22 cellular contexts compared by ENCODE assay signal in the genomic region with DNA sequence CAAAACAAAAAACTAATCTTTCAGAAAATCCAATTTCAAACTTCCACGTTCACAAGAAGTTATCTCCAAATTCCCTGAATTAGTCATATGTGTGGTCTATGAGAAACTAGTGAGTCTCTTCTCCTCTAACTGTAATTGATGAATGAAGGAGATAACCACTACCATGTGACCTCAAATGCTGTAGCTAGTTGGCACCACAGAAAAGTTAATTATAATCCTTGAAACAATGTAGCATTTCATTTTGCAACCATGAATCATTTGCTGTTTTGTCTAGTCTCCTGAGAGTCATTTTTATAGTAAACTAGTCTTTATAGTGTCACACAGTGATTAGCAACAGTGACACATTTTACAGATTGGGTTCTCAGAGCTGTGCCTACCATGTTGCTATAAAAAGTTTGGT.
DNase-seq lines count a peak whose midpoint lies in the region; ATAC-seq, FAIRE-seq and TF ChIP-seq lines count a peak whose summit lies in the region.
"Had no signal": no experiment of that assay in that cellular context is flagged by ENCODE, and none has a peak within 500 bp of the region (broad histone marks: within the 10 kb centered on the region; RNA-seq: fewer than 3 reads in every experiment).

No MANE protein-coding gene starts in this region.

- no peak for TF ChIP-seq POLR2A in body of pancreas (IDR thresholded peaks at IDR 0.05)

- no peaks in the 10 kb centered on the region for H3K36me3 ChIP-seq in bronchial epithelial cell (ENCODE audit: control insufficient read depth, insufficient read depth, low read length)
- H3K36me3 ChIP-seq in body of pancreas (replicated peaks in 1 of 2; ENCODE audit: insufficient read depth in 1 of 2, low read depth in 2 of 2), result no peaks in the 10 kb centered on the region
- H3K36me3 ChIP-seq: ovary, right lobe of liver, uterus had no signal

- WGBS in body of pancreas, 2 donors, result 9 to 17% methylated on average over 1 of the region's 1 CpG

- no peak overlapping the region for H3K27ac ChIP-seq in body of pancreas
- H3K27ac ChIP-seq: ovary, right lobe of liver, uterus had no signal

- ATAC-seq in GM18861 (IDR thresholded peaks at IDR 0.05; ENCODE audit: unreplicated experiment), result peak; percentile 58
- ATAC-seq in GM21367 (IDR thresholded peaks at IDR 0.05; ENCODE audit: unreplicated experiment), result no peak
- ATAC-seq in body of pancreas, result no peak
- ATAC-seq: activated CD8-positive, alpha-beta memory T cell treated with anti-CD3 and anti-CD28 coated beads, Interleukin-2, amount 10 ng/mL, durations not matched to agents 7 days and 5 days; activated naive CD4-positive, alpha-beta T cell treated with anti-CD3 and anti-CD28 coated beads, Interleukin-2, amount 50 U/mL, for 72 hours; effector memory CD8-positive, alpha-beta T cell; natural killer cell; right lobe of liver had no signal

- DNase-seq in AG09309 (ENCODE audit: low read depth) (peak; percentile 11), M059J (ENCODE audit: low read depth) (peak; percentile 5), bronchial epithelial cell (ENCODE audit: low read depth) (peak; percentile 5), GOT3 (lab: John Stamatoyannopoulos, UW) (no peak), body of pancreas (no peak)
- no peak for DNase-seq in activated effector memory CD4-positive, alpha-beta T cell treated with anti-CD3 and anti-CD28 coated beads, Interleukin-2, amount 50 U/mL, for 16 hours
- DNase-seq: activated CD8-positive, alpha-beta memory T cell treated with anti-CD3 and anti-CD28 coated beads, Interleukin-2, amount 10 ng/mL, durations not matched to agents 7 days and 5 days; effector memory CD8-positive, alpha-beta T cell; glutamatergic neuron; HFFc6; natural killer cell; NCI-H1092 treated with DMSO at 0.1 percent for 48 hours; NCI-H2081; NCI-H446 treated with DMSO at 0.1 percent for 48 hours; NK-92 treated with Interleukin-12 subunit alpha and Interleukin-12 subunit beta, amount 100 ng/mL, for 24 hours; ovary; right lobe of liver; T1000; uterus had no signal

- FAIRE-seq in bronchial epithelial cell (lab: Jason Lieb, UNC), result no peak

- TF ChIP-seq CTCF in AG09309 (IDR thresholded peaks at IDR 0.05; ENCODE audit: control insufficient read depth, insufficient read depth, low read depth, low read length, missing control alignments) (no peak), bronchial epithelial cell (IDR thresholded peaks at IDR 0.05; ENCODE audit: insufficient read depth, low read length, severe bottlenecking) (no peak), body of pancreas (IDR thresholded peaks at IDR 0.05) (no peak)

- H3K27me3 ChIP-seq in bronchial epithelial cell (ENCODE audit: control insufficient read depth, insufficient read depth, low read length), result no peaks in the 10 kb centered on the region
- no peaks in the 10 kb centered on the region for H3K27me3 ChIP-seq in body of pancreas
- H3K27me3 ChIP-seq: ovary, right lobe of liver, uterus had no signal

- H3K4me1 ChIP-seq in body of pancreas, result no peaks in the 10 kb centered on the region
- H3K4me1 ChIP-seq: right lobe of liver, uterus had no signal

- H3K4me3 ChIP-seq in AG09309 (ENCODE audit: control insufficient read depth, low read depth, low read length), result no peak overlapping the region
- no peak overlapping the region for H3K4me3 ChIP-seq in bronchial epithelial cell (ENCODE audit: low read depth, low read length)
- no peak overlapping the region for H3K4me3 ChIP-seq in body of pancreas
- H3K4me3 ChIP-seq: ovary, right lobe of liver, uterus had no signal

- intact Hi-C loops in body of pancreas (cut with DNase I), result no loop called here

- H3K9me3 ChIP-seq in body of pancreas, result peaks cover 0 to 5% (median 0%) of the 10 kb centered on the region in 3 donors
- H3K9me3 ChIP-seq: ovary, right lobe of liver, uterus had no signal

Comparison
In these comparisons a context has a peak if more than half of its experiments do, and no peak if none do; other contexts are left out.
1. DNase-seq: peak in AG09309 (single experiment), M059J (single experiment) and bronchial epithelial cell (single experiment); none in GOT3 (single experiment), activated effector memory CD4-positive, alpha-beta T cell treated with anti-CD3 and anti-CD28 coated beads, Interleukin-2, amount 50 U/mL, for 16 hours (single experiment) and body of pancreas (0 of 4).